In genomic region chr9:37954581-37954981, GRCh38 we compare ENCODE assay signal across 10 cellular contexts. TPM values are rescaled to one million over a fixed set of nuclear protein-coding genes. Genes with fewer than 3 reads are reported as not detected.
DNase-seq lines count a peak whose midpoint lies in the region; ATAC-seq, FAIRE-seq and TF ChIP-seq lines count a peak whose summit lies in the region.
"Had no signal": no experiment of that assay in that cellular context is flagged by ENCODE, and none has a peak within 500 bp of the region (broad histone marks: within the 10 kb centered on the region; RNA-seq: fewer than 3 reads in every experiment).

No MANE protein-coding gene starts in this region.

- DNase-seq in GM18507 (ENCODE audit: extremely low spot score, insufficient read length, low read depth) (peak; percentile 25), hepatocyte (ENCODE audit: low spot score) (no peak), NCI-H146 treated with DMSO at 0.1 percent for 48 hours (lab: John Stamatoyannopoulos, UW; ENCODE audit: unreplicated experiment) (no peak), T-cell (no peak), Right ventricle myocardium inferior (ENCODE audit: missing footprints) (no peak), spleen (no peak)
- DNase-seq: endodermal cell, NCI-H1694 treated with DMSO at 0.1 percent for 48 hours had no signal

- peaks cover 0 to 11% (median 8%) of the 10 kb centered on the region in 3 donors for H3K4me1 Mint-ChIP-seq in T-cell
- H3K4me1 Mint-ChIP-seq: endodermal cell had no signal

- H3K9me3 ChIP-seq in hepatocyte (ENCODE audit: low read depth), result no peaks in the 10 kb centered on the region
- no peaks in the 10 kb centered on the region for H3K9me3 ChIP-seq in spleen

- no peak overlapping the region for H3K4me3 Mint-ChIP-seq in T-cell
- H3K4me3 Mint-ChIP-seq: endodermal cell had no signal

- POLR2A ChIA-PET in T-cell (lab: Charles Lee), result no interaction called here

- ATAC-seq in GM21447 (IDR thresholded peaks at IDR 0.05; ENCODE audit: unreplicated experiment), result peak; percentile 53
- ATAC-seq in HG03432 (IDR thresholded peaks at IDR 0.05; ENCODE audit: unreplicated experiment), result peak; percentile 43
- ATAC-seq in T-cell (replicated peaks in 1 of 4), result no peak
- no peak for ATAC-seq in Right ventricle myocardium inferior

- H3K36me3 Mint-ChIP-seq in T-cell, result no peaks in the 10 kb centered on the region

- CTCF ChIA-PET in T-cell (lab: Charles Lee), result interaction anchor here in 1 of 2 donors (1.0 kb wide), 1 partner anchor 16 kb away, joined by 5 read pairs; no protein-coding TSS in a partner anchor

- no peak for FAIRE-seq in GM18507 (lab: Jason Lieb, UNC)

- H3K79me2 ChIP-seq in hepatocyte, result peaks cover 4% of the 10 kb centered on the region

- H3K27ac ChIP-seq in hepatocyte, result peak overlapping the region; percentile 40
- H3K27ac ChIP-seq in spleen, result no peak overlapping the region

- no peaks in the 10 kb centered on the region for H3K36me3 ChIP-seq in hepatocyte (replicated peaks; ENCODE audit: insufficient read depth, low read depth)
- H3K36me3 ChIP-seq in spleen, result peaks cover 0 to 23% (median 0%) of the 10 kb centered on the region in 6 donors

- 94% methylated on average over 3 of the region's 3 CpGs for WGBS in hepatocyte (ENCODE audit: low lambda C conversion rate, missing lambda C conversion rate)
- WGBS in spleen, 5 donors, result 48 to 68% (median 53%) methylated on average over 3 of the region's 3 CpGs

- H3K27me3 ChIP-seq in hepatocyte, result no peaks in the 10 kb centered on the region
- H3K27me3 ChIP-seq in spleen (replicated peaks in 1 of 7), result no peaks in the 10 kb centered on the region

- H3K9me3 Mint-ChIP-seq in T-cell, result no peaks in the 10 kb centered on the region
- H3K9me3 Mint-ChIP-seq: endodermal cell had no signal

- no peak for TF ChIP-seq POLR2A in spleen (IDR thresholded peaks at IDR 0.05)

- no peaks in the 10 kb centered on the region for H3K9me2 ChIP-seq in hepatocyte (replicated peaks; ENCODE audit: insufficient read depth)

- TF ChIP-seq CTCF in hepatocyte (IDR thresholded peaks at IDR 0.05; ENCODE audit: poor library complexity) (no peak), spleen (IDR thresholded peaks at IDR 0.05 in 8 of 11, conservative IDR thresholded peaks at IDR 0.05 in 3 of 11) (no peak)

- H3K4me1 ChIP-seq in hepatocyte (ENCODE audit: insufficient read depth) (peaks cover 5% of the 10 kb centered on the region), spleen (peaks cover 0 to 42% (median 14%) of the 10 kb centered on the region in 6 donors)

- no peak overlapping the region for H3K27ac Mint-ChIP-seq in T-cell
- H3K27ac Mint-ChIP-seq: endodermal cell had no signal

- intact Hi-C loops in Right ventricle myocardium inferior (cut with DNase I), result loop anchor here (5.0 kb wide), 1 partner anchor 33 kb away; no protein-coding TSS in a partner anchor
- intact Hi-C loops in spleen (cut with DNase I; ENCODE audit: low total_unique reads), result no loop called here

- no peak overlapping the region for H3K4me2 ChIP-seq in hepatocyte

- no peaks in the 10 kb centered on the region for H4K20me1 ChIP-seq in hepatocyte (ENCODE audit: insufficient read depth, poor library complexity, severe bottlenecking)

- peaks cover 0 to 1% of the 10 kb centered on the region in 2 donors for H3K27me3 Mint-ChIP-seq in T-cell

- H2AFZ ChIP-seq in hepatocyte, result no peak overlapping the region

- no peak overlapping the region for H3K4me3 ChIP-seq in hepatocyte
- no peak overlapping the region for H3K4me3 ChIP-seq in spleen

RNA-seq across cellular contexts. Expression of gene SLC25A51, which starts 50.7 kb away (rescaled TPM):
- total RNA-seq in hepatocyte, result 29.2 and 30.1 TPM in 2 replicates
- 10.1 and 10.4 TPM in 2 replicates for polyA plus RNA-seq in hepatocyte
- 10 to 100 TPM; 19.7 to 37.6 (median 32.4) TPM for total RNA-seq in T-cell
- 22.0 TPM for total RNA-seq in Right ventricle myocardium inferior
- 10 to 100 TPM; 22.3 to 36.9 (median 32.9) TPM for total RNA-seq in spleen
- polyA plus RNA-seq in spleen, result 1 to 10 TPM; 3.7 to 7.4 (median 5.1) TPM

Comparison
In these comparisons a context has a peak if more than half of its experiments do, and no peak if none do; other contexts are left out.
1. ATAC-seq: peak in GM21447 (single experiment) and HG03432 (single experiment); none in T-cell (0 of 4) and Right ventricle myocardium inferior (single experiment).